1 cellular context compared by ENCODE assay signal in the genomic region with DNA sequence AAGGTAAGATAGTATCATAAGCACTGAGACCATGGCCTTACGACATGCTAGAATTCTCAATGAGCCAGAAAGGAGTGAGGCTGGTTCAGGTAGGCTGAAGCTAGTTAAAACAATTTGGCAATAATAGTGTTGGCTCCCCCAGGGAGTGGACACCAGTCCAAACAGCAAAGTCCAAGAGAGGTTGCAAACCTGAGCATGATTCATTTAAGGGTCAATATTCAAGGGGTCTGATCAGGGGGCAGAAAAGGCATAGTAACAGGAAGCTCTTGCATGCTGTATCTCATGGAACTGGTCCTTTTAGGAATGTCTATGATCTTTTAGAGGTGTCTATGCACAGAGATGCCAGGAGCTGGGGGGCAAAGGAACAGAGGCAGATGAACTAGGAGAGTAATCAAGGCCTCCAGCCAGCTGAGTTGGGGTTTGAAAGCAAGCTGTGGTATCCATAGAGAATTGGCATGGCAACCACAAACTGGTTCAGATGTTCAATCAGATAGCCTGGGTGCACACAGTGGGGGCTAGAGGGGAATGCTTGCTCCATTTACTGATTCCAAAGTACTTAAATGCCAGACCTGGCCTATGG.
A peak's percentile ranks its signal among the peaks of the same experiment; 100 is the strongest.
TF ChIP-seq lines count a peak whose summit lies in the region.

No MANE protein-coding gene starts in this region.

TF ChIP-seq in K562, 482 proteins besides CTCF, POLR2A, EP300 and RAD21:
- TF ChIP-seq POLR2B (IDR thresholded peaks at IDR 0.05; ENCODE audit: low read depth, partially characterized antibody), result no peak
- TF ChIP-seq FOXK1 (CRISPR knock-in tag; IDR thresholded peaks at IDR 0.05; ENCODE audit: borderline replicate concordance), result no peak
- no peak for TF ChIP-seq ZFP30 (CRISPR knock-in tag; IDR thresholded peaks at IDR 0.05; ENCODE audit: borderline replicate concordance)
- no peak for TF ChIP-seq YY1 (IDR thresholded peaks at IDR 0.05; ENCODE audit: borderline replicate concordance in 1 of 3, control insufficient read depth in 1 of 3, extremely low read depth in 1 of 3, insufficient read depth in 3 of 3, insufficient read length in 1 of 3, insufficient replicate concordance in 2 of 3, low read depth in 1 of 3, low read length in 2 of 3)
- TF ChIP-seq KLF6 (CRISPR knock-in tag; IDR thresholded peaks at IDR 0.05; ENCODE audit: borderline replicate concordance), result no peak
- no peak for TF ChIP-seq NBN (IDR thresholded peaks at IDR 0.05; ENCODE audit: low read depth)
- TF ChIP-seq, protein P1, sequence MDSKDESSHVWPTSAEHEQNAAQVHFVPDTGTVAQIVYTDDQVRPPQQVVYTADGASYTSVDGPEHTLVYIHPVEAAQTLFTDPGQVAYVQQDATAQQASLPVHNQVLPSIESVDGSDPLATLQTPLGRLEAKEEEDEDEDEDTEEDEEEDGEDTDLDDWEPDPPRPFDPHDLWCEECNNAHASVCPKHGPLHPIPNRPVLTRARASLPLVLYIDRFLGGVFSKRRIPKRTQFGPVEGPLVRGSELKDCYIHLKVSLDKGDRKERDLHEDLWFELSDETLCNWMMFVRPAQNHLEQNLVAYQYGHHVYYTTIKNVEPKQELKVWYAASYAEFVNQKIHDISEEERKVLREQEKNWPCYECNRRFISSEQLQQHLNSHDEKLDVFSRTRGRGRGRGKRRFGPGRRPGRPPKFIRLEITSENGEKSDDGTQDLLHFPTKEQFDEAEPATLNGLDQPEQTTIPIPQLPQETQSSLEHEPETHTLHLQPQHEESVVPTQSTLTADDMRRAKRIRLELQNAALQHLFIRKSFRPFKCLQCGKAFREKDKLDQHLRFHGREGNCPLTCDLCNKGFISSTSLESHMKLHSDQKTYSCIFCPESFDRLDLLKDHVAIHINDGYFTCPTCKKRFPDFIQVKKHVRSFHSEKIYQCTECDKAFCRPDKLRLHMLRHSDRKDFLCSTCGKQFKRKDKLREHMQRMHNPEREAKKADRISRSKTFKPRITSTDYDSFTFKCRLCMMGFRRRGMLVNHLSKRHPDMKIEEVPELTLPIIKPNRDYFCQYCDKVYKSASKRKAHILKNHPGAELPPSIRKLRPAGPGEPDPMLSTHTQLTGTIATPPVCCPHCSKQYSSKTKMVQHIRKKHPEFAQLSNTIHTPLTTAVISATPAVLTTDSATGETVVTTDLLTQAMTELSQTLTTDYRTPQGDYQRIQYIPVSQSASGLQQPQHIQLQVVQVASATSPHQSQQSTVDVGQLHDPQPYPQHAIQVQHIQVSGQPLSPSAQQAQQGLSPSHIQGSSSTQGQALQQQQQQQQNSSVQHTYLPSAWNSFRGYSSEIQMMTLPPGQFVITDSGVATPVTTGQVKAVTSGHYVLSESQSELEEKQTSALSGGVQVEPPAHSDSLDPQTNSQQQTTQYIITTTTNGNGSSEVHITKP (IDR thresholded peaks at IDR 0.05; ENCODE audit: partially characterized antibody), result no peak
- TF ChIP-seq, protein P2, sequence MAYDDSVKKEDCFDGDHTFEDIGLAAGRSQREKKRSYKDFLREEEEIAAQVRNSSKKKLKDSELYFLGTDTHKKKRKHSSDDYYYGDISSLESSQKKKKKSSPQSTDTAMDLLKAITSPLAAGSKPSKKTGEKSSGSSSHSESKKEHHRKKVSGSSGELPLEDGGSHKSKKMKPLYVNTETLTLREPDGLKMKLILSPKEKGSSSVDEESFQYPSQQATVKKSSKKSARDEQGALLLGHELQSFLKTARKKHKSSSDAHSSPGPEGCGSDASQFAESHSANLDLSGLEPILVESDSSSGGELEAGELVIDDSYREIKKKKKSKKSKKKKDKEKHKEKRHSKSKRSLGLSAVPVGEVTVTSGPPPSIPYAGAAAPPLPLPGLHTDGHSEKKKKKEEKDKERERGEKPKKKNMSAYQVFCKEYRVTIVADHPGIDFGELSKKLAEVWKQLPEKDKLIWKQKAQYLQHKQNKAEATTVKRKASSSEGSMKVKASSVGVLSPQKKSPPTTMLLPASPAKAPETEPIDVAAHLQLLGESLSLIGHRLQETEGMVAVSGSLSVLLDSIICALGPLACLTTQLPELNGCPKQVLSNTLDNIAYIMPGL (CRISPR knock-in tag; IDR thresholded peaks at IDR 0.05), result no peak
- TF ChIP-seq EWSR1 (IDR thresholded peaks at IDR 0.05; ENCODE audit: borderline replicate concordance, low read depth, partially characterized antibody), result no peak
- no peak for TF ChIP-seq STAT5B (CRISPR knock-in tag; IDR thresholded peaks at IDR 0.05)
- peak; percentile 40 for TF ChIP-seq RFX1 (IDR thresholded peaks at IDR 0.05)
- no peak for TF ChIP-seq HIVEP1 (CRISPR knock-in tag; IDR thresholded peaks at IDR 0.05)
- TF ChIP-seq MYNN (IDR thresholded peaks at IDR 0.05), result peak; percentile 50; the same call in 1 of the 2 replicates
- no peak for TF ChIP-seq MYNN (CRISPR knock-in tag; IDR thresholded peaks at IDR 0.05)
